In the genomic region with DNA sequence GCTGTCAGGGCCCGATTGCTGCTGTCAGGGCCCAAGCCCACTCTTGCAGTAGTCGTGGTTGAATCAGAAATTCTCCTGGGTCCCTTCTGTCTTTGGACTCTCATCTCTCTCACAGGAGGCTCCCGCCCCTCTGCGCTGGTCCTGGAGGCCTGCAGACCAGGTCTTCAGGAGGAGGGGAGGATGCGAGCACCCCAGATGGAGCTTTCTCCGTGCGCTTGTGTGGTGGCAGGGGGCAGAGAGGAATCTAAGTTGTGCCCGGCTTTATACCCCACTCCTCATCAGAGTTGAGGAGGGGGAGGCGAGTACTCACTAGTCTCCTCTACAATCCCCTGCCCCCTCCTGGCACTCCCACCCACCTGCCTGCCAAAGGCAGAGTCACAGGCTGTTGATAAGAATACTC, we compare ENCODE assay signal across 31 cellular contexts. TPM values are rescaled to one million over a fixed set of nuclear protein-coding genes. Genes with fewer than 3 reads are reported as not detected.
"Had no signal": no experiment of that assay in that cellular context is flagged by ENCODE, and none has a peak within 500 bp of the region (broad histone marks: within the 10 kb centered on the region; RNA-seq: fewer than 3 reads in every experiment).

No MANE protein-coding gene starts in this region.

- FAIRE-seq: small intestine, TTC549 had no signal

- H3K4me3 ChIP-seq: cardiac muscle cell, hepatocyte, ovary, transverse colon, uterus had no signal

- ATAC-seq: activated CD8-positive, alpha-beta T cell treated with anti-CD3 and anti-CD28 coated beads, Interleukin-2, amount 10 ng/mL, durations not matched to agents 7 days and 5 days; activated naive CD8-positive, alpha-beta T cell treated with anti-CD3 and anti-CD28 coated beads, Interleukin-2, amount 50 U/mL, for 24 hours; sciatic nerve; stimulated activated memory B cell treated with anti-CD40 and anti-IgM and Interleukin-4, amounts not matched to agents 10 μg/mL and 1 μg/mL and 100 μg/mL, for 72 hours; T-cell had no signal

- H3K9me3 ChIP-seq: ovary, stomach, transverse colon, uterus had no signal

- H3K9me3 Mint-ChIP-seq: activated naive CD8-positive, alpha-beta T cell treated with anti-CD3 and anti-CD28 coated beads, Interleukin-2, amount 50 U/mL, for 24 hours; activated T-helper 1 cell treated with anti-CD3 and anti-CD28 coated beads, Interleukin-12 subunit alpha, Interleukin-12 subunit beta, Interleukin-2, Interleukin-4 antibody, amounts not matched to agents 30 ng/mL and 10 ng/mL and 1 ng/mL, durations not matched to agents 14 hours and 24 hours and 36 hours; dendritic cell treated with granulocyte-macrophage colony-stimulating factor and Interleukin-4, amounts not matched to agents 40 ng/mL and 50 ng/mL, for 4 days; memory B cell; stimulated activated memory B cell treated with anti-CD40 and anti-IgM and Interleukin-4, amounts not matched to agents 10 μg/mL and 1 μg/mL and 100 μg/mL, for 72 hours; T-cell had no signal

- DNase-seq: activated CD4-positive, alpha-beta T cell treated with anti-CD3 and anti-CD28 coated beads for 1 hour; activated CD4-positive, alpha-beta T cell treated with anti-CD3 and anti-CD28 coated beads, Interleukin-2, amount 50 U/mL, for 1 hour; activated CD8-positive, alpha-beta T cell treated with anti-CD3 and anti-CD28 coated beads, Interleukin-2, amount 10 ng/mL, durations not matched to agents 7 days and 5 days; activated gamma-delta T cell; activated naive CD4-positive, alpha-beta T cell treated with anti-CD3 and anti-CD28 coated beads, Interleukin-2, amount 50 U/mL, for 16 hours; activated naive CD8-positive, alpha-beta T cell treated with anti-CD3 and anti-CD28 coated beads, Interleukin-2, amount 50 U/mL, for 24 hours; effector CD8-positive, alpha-beta T cell; erythroblast; foreskin fibroblast; naive B cell; ovary; small intestine; stimulated activated CD4-positive, alpha-beta T cell treated with anti-CD3 and anti-CD28 coated beads, Interleukin-15, amount 100 ng/mL, for 24 hours; stomach; T-cell; transverse colon; uterus; WERI-Rb-1 had no signal

- H3K27ac Mint-ChIP-seq: activated CD8-positive, alpha-beta T cell treated with anti-CD3 and anti-CD28 coated beads, Interleukin-2, amount 10 ng/mL, durations not matched to agents 7 days and 5 days; activated naive CD8-positive, alpha-beta T cell treated with anti-CD3 and anti-CD28 coated beads, Interleukin-2, amount 50 U/mL, for 24 hours; dendritic cell treated with granulocyte-macrophage colony-stimulating factor and Interleukin-4, amounts not matched to agents 40 ng/mL and 50 ng/mL, for 4 days; memory B cell; stimulated activated memory B cell treated with anti-CD40 and anti-IgM and Interleukin-4, amounts not matched to agents 10 μg/mL and 1 μg/mL and 100 μg/mL, for 72 hours had no signal

- H3K27ac ChIP-seq: cardiac muscle cell, hepatocyte, ovary, stomach, transverse colon, uterus, WERI-Rb-1 had no signal

- H3K27me3 ChIP-seq: ovary had no signal

- H3K36me3 ChIP-seq: cardiac muscle cell, ovary, stomach, transverse colon, uterus, WERI-Rb-1 had no signal

- H3K4me3 Mint-ChIP-seq: activated CD8-positive, alpha-beta T cell treated with anti-CD3 and anti-CD28 coated beads, Interleukin-2, amount 10 ng/mL, durations not matched to agents 7 days and 5 days; activated naive CD8-positive, alpha-beta T cell treated with anti-CD3 and anti-CD28 coated beads, Interleukin-2, amount 50 U/mL, for 24 hours; activated T-helper 1 cell treated with anti-CD3 and anti-CD28 coated beads, Interleukin-12 subunit alpha, Interleukin-12 subunit beta, Interleukin-2, Interleukin-4 antibody, amounts not matched to agents 30 ng/mL and 10 ng/mL and 1 ng/mL, durations not matched to agents 14 hours and 24 hours and 36 hours; dendritic cell treated with granulocyte-macrophage colony-stimulating factor and Interleukin-4, amounts not matched to agents 40 ng/mL and 50 ng/mL, for 4 days; memory B cell; stimulated activated memory B cell treated with anti-CD40 and anti-IgM and Interleukin-4, amounts not matched to agents 10 μg/mL and 1 μg/mL and 100 μg/mL, for 72 hours had no signal

- H3K36me3 Mint-ChIP-seq: memory B cell; naive B cell; stimulated activated memory B cell treated with anti-CD40 and anti-IgM and Interleukin-4, amounts not matched to agents 10 μg/mL and 1 μg/mL and 100 μg/mL, for 72 hours; T-cell had no signal

RNA-seq across cellular contexts. Expression of gene EN1, which starts 10.4 kb away (rescaled TPM):
- total RNA-seq: activated CD8-positive, alpha-beta T cell treated with anti-CD3 and anti-CD28 coated beads, Interleukin-2, amount 10 ng/mL, durations not matched to agents 7 days and 5 days; activated T-helper 1 cell treated with anti-CD3 and anti-CD28 coated beads, Interleukin-12 subunit alpha, Interleukin-12 subunit beta, Interleukin-2, Interleukin-4 antibody, amounts not matched to agents 30 ng/mL and 10 ng/mL and 1 ng/mL, durations not matched to agents 14 hours and 24 hours and 36 hours; cardiac muscle cell; chondrocyte; fibroblast of lung; glomerular endothelial cell; mucosa of gallbladder; ovary; sciatic nerve; stomach; T-cell; temporal lobe; transverse colon; uterus had no signal
- polyA plus RNA-seq: cardiac muscle cell, fibroblast of lung, ovary, small intestine, stomach had no signal
